In the genomic region with DNA sequence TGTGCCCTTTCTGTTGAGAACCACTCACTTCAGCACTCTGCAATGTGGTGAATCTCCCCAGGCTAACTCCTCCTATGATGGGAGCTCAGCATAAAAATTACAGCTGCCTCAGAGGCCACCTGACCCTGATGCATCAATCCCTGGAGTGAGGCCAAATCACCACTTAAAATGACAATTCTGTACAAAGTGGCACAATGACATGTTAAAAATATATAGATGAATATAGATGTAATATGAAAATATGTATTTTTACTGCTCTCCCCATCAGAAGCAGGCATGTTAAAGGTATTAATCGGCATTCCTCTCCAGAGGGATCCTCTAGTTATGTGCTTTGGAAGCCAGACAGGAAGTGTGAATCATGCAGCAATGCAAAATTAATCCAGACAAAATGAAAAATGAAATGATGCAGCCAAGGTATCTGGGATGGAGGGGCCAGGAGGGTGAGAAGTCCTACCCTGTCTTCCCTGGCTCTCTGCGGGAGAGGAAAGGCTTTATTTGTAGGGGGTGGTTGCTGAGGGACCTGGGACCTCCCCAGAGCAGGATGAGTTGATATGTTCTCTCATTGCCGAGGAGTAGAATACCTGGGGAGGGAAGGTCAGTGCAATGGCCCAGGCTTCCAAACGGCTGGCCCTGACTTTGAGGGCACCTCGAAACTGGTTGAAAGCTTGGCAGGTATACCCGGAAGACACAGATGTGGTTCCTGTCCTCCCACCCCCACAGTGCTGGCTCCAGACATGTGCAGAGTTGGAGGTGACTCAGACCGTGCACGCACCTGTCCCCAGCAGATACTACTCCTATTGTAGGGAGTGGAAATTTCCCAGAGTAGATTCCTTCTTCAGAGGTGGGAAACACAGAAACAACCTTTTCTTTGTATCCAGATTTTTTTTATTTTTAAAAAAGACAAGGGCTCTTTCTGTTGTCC, we compare ENCODE assay signal across 9 cellular contexts.
DNase-seq lines count a peak whose midpoint lies in the region.
"Had no signal": no experiment of that assay in that cellular context is flagged by ENCODE, and none has a peak within 500 bp of the region (broad histone marks: within the 10 kb centered on the region; RNA-seq: fewer than 3 reads in every experiment).

No MANE protein-coding gene starts in this region.

- no peak overlapping the region for H3K4me3 Mint-ChIP-seq in CD8-positive, alpha-beta memory T cell

- CTCF ChIA-PET in CD8-positive, alpha-beta memory T cell (lab: Charles Lee), result interaction anchor here (1.4 kb wide), 1 partner anchor 25 kb away, joined by 3 read pairs; no protein-coding TSS in a partner anchor

- no peaks in the 10 kb centered on the region for H3K36me3 Mint-ChIP-seq in CD8-positive, alpha-beta memory T cell

- DNase-seq in 8988T (peak; percentile 50), HT-29 (ENCODE audit: low spot score) (peak; percentile 55), SHP77 (lab: John Stamatoyannopoulos, UW) (peak; percentile 5 to 52), iris pigment epithelial cell (ENCODE audit: low read depth) (peak; percentile 78), T1000 (lab: John Stamatoyannopoulos, UW) (no peak), SKM-1 treated with dmso at 0.1 percent for 144 hours (lab: John Stamatoyannopoulos, UW; ENCODE audit: unreplicated experiment) (no peak), T-helper 2 cell (no peak)
- no peak for DNase-seq in CD8-positive, alpha-beta memory T cell

- no peaks in the 10 kb centered on the region for H3K9me3 ChIP-seq in CD8-positive, alpha-beta memory T cell (ENCODE audit: low read length)
- H3K9me3 ChIP-seq: BLaER1 had no signal

- no peak overlapping the region for H3K27ac ChIP-seq in CD8-positive, alpha-beta memory T cell (ENCODE audit: low read depth, low read length)
- H3K27ac ChIP-seq: BLaER1 had no signal

- no peak overlapping the region for H3K27ac Mint-ChIP-seq in CD8-positive, alpha-beta memory T cell

- no peak overlapping the region for H3K4me3 ChIP-seq in CD8-positive, alpha-beta memory T cell (ENCODE audit: low read length)
- H3K4me3 ChIP-seq: BLaER1 had no signal

- POLR2A ChIA-PET in CD8-positive, alpha-beta memory T cell (lab: Charles Lee), result no interaction called here

- no peaks in the 10 kb centered on the region for H3K4me1 ChIP-seq in CD8-positive, alpha-beta memory T cell (ENCODE audit: insufficient read depth, low read length)
- H3K4me1 ChIP-seq: BLaER1 had no signal

- H3K36me3 ChIP-seq in CD8-positive, alpha-beta memory T cell (ENCODE audit: insufficient read depth, low read length), result no peaks in the 10 kb centered on the region
- H3K36me3 ChIP-seq: BLaER1 had no signal

- H3K27me3 ChIP-seq in CD8-positive, alpha-beta memory T cell (ENCODE audit: insufficient read depth, low read length, poor library complexity, severe bottlenecking), result no peaks in the 10 kb centered on the region
- H3K27me3 ChIP-seq: BLaER1 had no signal

- H3K27me3 Mint-ChIP-seq in CD8-positive, alpha-beta memory T cell, result peaks cover 4 to 14% of the 10 kb centered on the region in 2 donors

- H3K9me3 Mint-ChIP-seq in CD8-positive, alpha-beta memory T cell, result no peaks in the 10 kb centered on the region

- H3K4me1 Mint-ChIP-seq in CD8-positive, alpha-beta memory T cell, result no peaks in the 10 kb centered on the region

Comparison
In these comparisons a context has a peak if more than half of its experiments do, and no peak if none do; other contexts are left out.
1. DNase-seq: peak in 8988T (single experiment), HT-29 (single experiment), SHP77 (2 of 2) and iris pigment epithelial cell (single experiment); none in T1000 (single experiment), SKM-1 treated with dmso at 0.1 percent for 144 hours (single experiment), CD8-positive, alpha-beta memory T cell (0 of 5) and T-helper 2 cell (0 of 5).